ENCODE assay signal across 8 cellular contexts in genomic region chr7:25159983-25160596, GRCh38. TPM values are rescaled to one million over a fixed set of nuclear protein-coding genes. Genes with fewer than 3 reads are reported as not detected.
DNase-seq lines count a peak whose midpoint lies in the region; ATAC-seq, FAIRE-seq and TF ChIP-seq lines count a peak whose summit lies in the region.
"Not testable (repeated sequence)": the region's sequence is repeated elsewhere in the genome, so short reads cannot be mapped to it uniquely, and the experiment has no call there.

No MANE protein-coding gene starts in this region.

- dilution Hi-C loops in IMR-90 (cut with HindIII; ENCODE audit: low sequenced_read_pairs, unreplicated experiment) = not testable (repeated sequence)

- peak; percentile 55 for TF ChIP-seq CTCF in AG04450 (IDR thresholded peaks at IDR 0.05; ENCODE audit: low read depth, low read length)
- TF ChIP-seq CTCF in IMR-90 (conservative IDR thresholded peaks at IDR 0.05; ENCODE audit: low read depth, low read length) = peak; percentile 47
- TF ChIP-seq CTCF in bronchial epithelial cell (IDR thresholded peaks at IDR 0.05; ENCODE audit: insufficient read depth, low read length, severe bottlenecking) = peak; percentile 23
- peak; percentile 44 to 71 (median 59) for TF ChIP-seq CTCF in heart left ventricle (IDR thresholded peaks at IDR 0.05)
- TF ChIP-seq CTCF in neural crest cell (conservative IDR thresholded peaks at IDR 0.05) = peak; percentile 75

- H3K36me3 Mint-ChIP-seq in neural crest cell (ENCODE audit: low read depth) = not testable (repeated sequence)

- not testable (repeated sequence) for H2AFZ ChIP-seq in IMR-90 (replicated peaks; ENCODE audit: low read length, poor library complexity)

- intact Hi-C loops in IMR-90 (cut with micrococcal nuclease) = not testable (repeated sequence)
- intact Hi-C loops in heart left ventricle (cut with DNase I) = loop anchor here in 1 of 10 donors (2.0 kb wide), 1 partner anchor 61 kb away; no protein-coding TSS in a partner anchor

- H2BK120ac ChIP-seq in IMR-90 (ENCODE audit: low read depth, low read length) = not testable (repeated sequence)

- not testable (repeated sequence) for H3K27ac Mint-ChIP-seq in neural crest cell (ENCODE audit: unreplicated experiment)

- CTCF ChIA-PET in AG04450 (lab: Charles Lee) (interaction anchor here (0.6 to 4.3 kb wide), 12 partner anchors 10 to 1164 kb away, joined by 3 to 21 read pairs (median 6); partner anchors contain the start of gene CYCS), IMR-90 (lab: Yijun Ruan, JAX) (interaction anchor here (1.1 kb wide), 1 partner anchor 19 kb away, joined by 5 read pairs; no protein-coding TSS in a partner anchor)

- H3K9me3 Mint-ChIP-seq in neural crest cell = not testable (repeated sequence)

- peak; percentile 42; the same call in 1 of the 2 replicates for ATAC-seq in IMR-90 (ENCODE audit: low read depth)
- ATAC-seq in SK-N-SH treated with all-trans-retinoic acid at 6 μM for 48 hours = peak; percentile 79
- not testable (repeated sequence) for ATAC-seq in heart left ventricle

- not testable (repeated sequence) for H2BK15ac ChIP-seq in IMR-90 (ENCODE audit: low read depth, low read length)

- in situ Hi-C loops in IMR-90 (cut with MboI; ENCODE audit: low sequenced_read_pairs) = loop anchor here (25.0 kb wide), 1 partner anchor 873 kb away; the partner anchor contains the start of gene NPY

- not testable (repeated sequence) for H3K27me3 Mint-ChIP-seq in neural crest cell (ENCODE audit: low read depth)

- not testable (repeated sequence) for H3K23ac ChIP-seq in IMR-90 (ENCODE audit: low read depth, low read length)

- TF ChIP-seq RAD21 in IMR-90 (IDR thresholded peaks at IDR 0.05; ENCODE audit: low read length) = peak; percentile 39

- H3K18ac ChIP-seq in IMR-90 (ENCODE audit: low read depth, low read length) = not testable (repeated sequence)

- H2BK20ac ChIP-seq in IMR-90 (ENCODE audit: low read depth, low read length) = not testable (repeated sequence)

- not testable (repeated sequence) for H3K9me3 ChIP-seq in AG04450 (ENCODE audit: control insufficient read depth, insufficient read depth, low read length); IMR-90 (ENCODE audit: control insufficient read depth, insufficient read depth, low read length); heart left ventricle

- H4K20me1 ChIP-seq in IMR-90 (ENCODE audit: insufficient read depth, low read length) = not testable (repeated sequence)

- FAIRE-seq in bronchial epithelial cell (lab: Jason Lieb, UNC) = not testable (repeated sequence)

- not testable (repeated sequence) for H3K4me1 Mint-ChIP-seq in neural crest cell

- DNase-seq in AG04450 (ENCODE audit: low read depth, low spot score) (peak; percentile 15), GM04504 (ENCODE audit: low read depth) (peak; percentile 14), IMR-90 (peak; percentile 46), NCI-H2227 treated with DMSO at 0.1 percent for 48 hours (lab: John Stamatoyannopoulos, UW) (peak; percentile 26), bronchial epithelial cell (ENCODE audit: low read depth) (peak; percentile 38)
- not testable (repeated sequence) for DNase-seq in heart left ventricle; neural crest cell (ENCODE audit: low read depth, low spot score)

- not testable (repeated sequence) for H3K79me1 ChIP-seq in IMR-90 (ENCODE audit: low read depth in 1 of 2, low read length in 2 of 2)

- not testable (repeated sequence) for H3K14ac ChIP-seq in IMR-90 (replicated peaks; ENCODE audit: low read depth, low read length)

- H3K56ac ChIP-seq in IMR-90 (ENCODE audit: extremely low read depth, insufficient read depth, low read length) = not testable (repeated sequence)

- not testable (repeated sequence) for H3K9me1 ChIP-seq in IMR-90 (ENCODE audit: insufficient read depth, low read length)

- H3K9ac ChIP-seq in IMR-90 (ENCODE audit: low read depth, low read length) = not testable (repeated sequence)

- POLR2A ChIA-PET in AG04450 (lab: Yijun Ruan, JAX); IMR-90 (lab: Charles Lee; ENCODE audit: unreplicated experiment): not testable (repeated sequence)

- not testable (repeated sequence) for H2AK9ac ChIP-seq in IMR-90 (replicated peaks; ENCODE audit: low read depth, low read length, poor library complexity)

- H4K91ac ChIP-seq in IMR-90 (ENCODE audit: insufficient read depth, low read depth, low read length) = not testable (repeated sequence)

- H3K4me1 ChIP-seq in IMR-90 (ENCODE audit: control insufficient read depth, insufficient read depth, low read length); heart left ventricle: not testable (repeated sequence)

- not testable (repeated sequence) for BruUV-seq in IMR-90 (replicated peaks; lab: Mats Ljungman, UMichigan)

- not testable (repeated sequence) for H4K8ac ChIP-seq in IMR-90 (ENCODE audit: low read depth in 2 of 2, low read length in 2 of 2)

- not testable (repeated sequence) for H2AK5ac ChIP-seq in IMR-90 (ENCODE audit: low read depth, low read length)

- WGBS in IMR-90 (ENCODE audit: extremely low coverage in 2 of 2, insufficient read length in 1 of 2), 2 experiments = no CpG with 5 or more reads among the region's 11 CpGs
- 45 to 52% (median 50%) methylated on average over 11 of the region's 11 CpGs for WGBS in heart left ventricle, 4 donors

- not testable (repeated sequence) for H3K4ac ChIP-seq in IMR-90 (ENCODE audit: low read depth, low read length)

- not testable (repeated sequence) for TF ChIP-seq POLR2A in IMR-90 (IDR thresholded peaks at IDR 0.05; ENCODE audit: low read depth, low read length); heart left ventricle (IDR thresholded peaks at IDR 0.05)

- not testable (repeated sequence) for H3K4me3 Mint-ChIP-seq in neural crest cell

- H3K4me2 ChIP-seq in IMR-90 (ENCODE audit: low read depth, low read length) = not testable (repeated sequence)

- not testable (repeated sequence) for H3K27ac ChIP-seq in AG04450 (ENCODE audit: low read depth, low read length); IMR-90 (ENCODE audit: insufficient read depth, low read length); heart left ventricle

- not testable (repeated sequence) for H3K36me3 ChIP-seq in IMR-90 (ENCODE audit: control insufficient read depth, insufficient read depth, low read length); bronchial epithelial cell (ENCODE audit: control insufficient read depth, insufficient read depth, low read length); heart left ventricle

- H3K4me3 ChIP-seq in AG04450 (ENCODE audit: low read depth, low read length); IMR-90 (ENCODE audit: insufficient read depth, low read depth, low read length); bronchial epithelial cell (ENCODE audit: low read depth, low read length); heart left ventricle: not testable (repeated sequence)

- not testable (repeated sequence) for H4K5ac ChIP-seq in IMR-90 (ENCODE audit: low read depth, low read length)

- not testable (repeated sequence) for H3K27me3 ChIP-seq in AG04450 (ENCODE audit: control insufficient read depth, insufficient read depth, low read length); IMR-90 (ENCODE audit: control insufficient read depth, insufficient read depth, low read length); bronchial epithelial cell (ENCODE audit: control insufficient read depth, insufficient read depth, low read length); heart left ventricle

- not testable (repeated sequence) for H2BK5ac ChIP-seq in IMR-90 (ENCODE audit: low read depth, low read length, poor library complexity, severe bottlenecking)

TF ChIP-seq in IMR-90, 13 proteins besides CTCF, POLR2A, EP300 and RAD21:
- peak; percentile 13; the same call in 1 of the 2 replicates for TF ChIP-seq SMC3 (IDR thresholded peaks at IDR 0.05; ENCODE audit: low read depth, low read length)

RNA-seq across cellular contexts. Expression of gene CYCS, which starts 35.0 kb away (rescaled TPM):
- polyA plus RNA-seq in AG04450 (2011; rRNA removed) (63.1 and 74.1 TPM in 2 replicates), IMR-90 (2012; rRNA removed) (47.2 and 59.0 TPM in 2 replicates), heart left ventricle (100 to 1,000 TPM; 449 to 450 TPM)
- 8.6 and 16.9 TPM in 2 replicates for polyA minus RNA-seq in AG04450 (2011; rRNA and poly(A)+ RNA removed)
- total RNA-seq in IMR-90 (2012; rRNA removed) (22.9 and 65.3 TPM in 2 replicates), bronchial epithelial cell (45.3 and 80.0 TPM in 2 replicates), heart left ventricle (100 to 1,000 TPM; 125 to 774 (median 550) TPM), neural crest cell (113 and 124 TPM in 2 replicates)
- 2.5 and 4.4 TPM in 2 replicates for polyA plus RNA-seq in IMR-90 (2012; cell fraction: cytosol; rRNA removed)
- 2.1 and 12.7 TPM in 2 replicates for polyA plus RNA-seq in IMR-90 (2012; cell fraction: nucleus; rRNA removed; ENCODE audit: low replicate concordance)

Comparison
In these comparisons a context has a peak if more than half of its experiments do, and no peak if none do; other contexts are left out.
1. CTCF ChIP-seq: peak in every context shown above with its lines; median percentile 75 in neural crest cell; 59 in heart left ventricle; 55 in AG04450; 47 in IMR-90; 23 in bronchial epithelial cell.